18 cellular contexts compared by ENCODE assay signal in genomic region chr14:31283153-31283552, GRCh38.
A peak's percentile ranks its signal among the peaks of the same experiment; 100 is the strongest.
DNase-seq lines count a peak whose midpoint lies in the region; ATAC-seq, FAIRE-seq and TF ChIP-seq lines count a peak whose summit lies in the region.
"Had no signal": no experiment of that assay in that cellular context is flagged by ENCODE, and none has a peak within 500 bp of the region (broad histone marks: within the 10 kb centered on the region; RNA-seq: fewer than 3 reads in every experiment).

No MANE protein-coding gene starts in this region.

- H3K36me3 ChIP-seq in GM12878 (ENCODE audit: control insufficient read depth in 2 of 2, insufficient read depth in 2 of 2, low read length in 1 of 2), result no peaks in the 10 kb centered on the region
- H3K36me3 ChIP-seq: neural progenitor cell, SJCRH30 had no signal

- TF ChIP-seq RAD21 in GM12878 (IDR thresholded peaks at IDR 0.05; ENCODE audit: insufficient read depth, low read depth, low read length), result no peak

- no peak for TF ChIP-seq CTCF in GM12878 (IDR thresholded peaks at IDR 0.05 in 2 of 3, conservative IDR thresholded peaks at IDR 0.05 in 1 of 3; ENCODE audit: control insufficient read depth in 2 of 3, extremely low read depth in 1 of 3, insufficient read depth in 1 of 3, low read depth in 3 of 3, low read length in 3 of 3)

- H3K4me2 ChIP-seq in GM12878 (ENCODE audit: control insufficient read depth, insufficient read depth), result no peak overlapping the region
- H3K4me2 ChIP-seq: neural progenitor cell had no signal

- no peak overlapping the region for H3K27ac ChIP-seq in GM12878 (ENCODE audit: control insufficient read depth, insufficient read depth)
- H3K27ac ChIP-seq: neural progenitor cell, psoas muscle, SJCRH30, VCaP had no signal

- SMC1A ChIA-PET in GM12878 (lab: Charles Lee; ENCODE audit: uncharacterized antibody, unreplicated experiment), result interaction anchor here (1.0 kb wide), 1 partner anchor 43 kb away, joined by 3 read pairs; no protein-coding TSS in a partner anchor

- BruUV-seq in GM12878 (replicated peaks; lab: Mats Ljungman, UMichigan), result no TSS peak

- in situ Hi-C loops in GM12878 (cut with MboI), result no loop called here

- CTCF ChIA-PET in GM12878 (lab: Yijun Ruan, JAX), result interaction anchor here (0.9 to 1.4 kb wide), 3 partner anchors 12 to 77 kb away, joined by 4 to 5 read pairs (median 4); no protein-coding TSS in a partner anchor

- DNase-seq in GM12878 (ENCODE audit: low read depth, low spot score) (no peak), DMS53 (lab: John Stamatoyannopoulos, UW) (no peak)
- no peak for DNase-seq in activated naive CD4-positive, alpha-beta T cell treated with Interleukin-2 at 50 U/mL for 16 hours
- no peak for DNase-seq in activated CD4-positive, alpha-beta T cell treated with anti-CD3 and anti-CD28 coated beads, Interleukin-2, amount 50 U/mL, for 4 hours
- DNase-seq: activated naive CD4-positive, alpha-beta T cell; effector CD4-positive, alpha-beta T cell; GDM1; mucosa of descending colon; NCI-H1694 treated with DMSO at 0.1 percent for 48 hours; psoas muscle; SJCRH30 had no signal

- ATAC-seq in GM18517 (IDR thresholded peaks at IDR 0.05; ENCODE audit: unreplicated experiment) (peak; percentile 16), GM21381 (IDR thresholded peaks at IDR 0.05; ENCODE audit: unreplicated experiment) (peak; percentile 23), HG03135 (IDR thresholded peaks at IDR 0.05; ENCODE audit: unreplicated experiment) (peak; percentile 15), GM12878 (peak; percentile 40), GM18519 (IDR thresholded peaks at IDR 0.05; ENCODE audit: low FRiP score, unreplicated experiment) (no peak)
- ATAC-seq: left lobe of liver, mucosa of descending colon, psoas muscle had no signal

- FAIRE-seq in GM12878 (lab: Jason Lieb, UNC), result no peak

- intact Hi-C loops in GM12878 (cut with micrococcal nuclease; ENCODE audit: unreplicated experiment), result no loop called here

- H2AFZ ChIP-seq in GM12878 (ENCODE audit: control insufficient read depth, low read depth, low read length), result no peak overlapping the region; the same call in 1 of the 2 replicates
- H2AFZ ChIP-seq: neural progenitor cell had no signal

- H3K4me3 ChIP-seq in GM12878, result no peak overlapping the region
- H3K4me3 ChIP-seq: mucosa of descending colon, neural progenitor cell, psoas muscle, SJCRH30 had no signal

- TF ChIP-seq POLR2A in GM12878 (IDR thresholded peaks at IDR 0.05; ENCODE audit: low read depth, low read length), result no peak

- no peaks in the 10 kb centered on the region for H3K27me3 ChIP-seq in GM12878 (replicated peaks in 1 of 2; ENCODE audit: control insufficient read depth in 2 of 2, insufficient read depth in 2 of 2, low read length in 1 of 2)
- H3K27me3 ChIP-seq: neural progenitor cell, SJCRH30 had no signal

- H4K20me1 ChIP-seq in GM12878 (ENCODE audit: control insufficient read depth, insufficient read depth), result no peaks in the 10 kb centered on the region

- H3K9me3 ChIP-seq in GM12878 (replicated peaks; ENCODE audit: control insufficient read depth, insufficient read depth, low read length), result no peaks in the 10 kb centered on the region; the same call in 2 of the 3 replicates

- peaks cover 9% of the 10 kb centered on the region for H3K4me1 ChIP-seq in GM12878 (ENCODE audit: control insufficient read depth, insufficient read depth, low read length)
- H3K4me1 ChIP-seq: neural progenitor cell, psoas muscle, SJCRH30 had no signal

- TF ChIP-seq EP300 in GM12878 (IDR thresholded peaks at IDR 0.05; ENCODE audit: borderline replicate concordance in 1 of 2, control insufficient read depth in 1 of 2, low read depth in 2 of 2, low read length in 2 of 2), result no peak

- POLR2A ChIA-PET in GM12878 (lab: Charles Lee), result interaction anchor here (0.6 kb wide), 2 partner anchors 17 to 18 kb away, joined by 3 read pairs; no protein-coding TSS in a partner anchor

- RAD21 ChIA-PET in GM12878 (lab: Charles Lee; ENCODE audit: unreplicated experiment), result no interaction called here

- 100% methylated on average over 1 of the region's 1 CpG for WGBS in GM12878 (ENCODE audit: insufficient coverage, insufficient replicate concordance, low lambda C conversion rate, missing lambda C conversion rate)

- H3K9ac ChIP-seq in GM12878 (ENCODE audit: control insufficient read depth, insufficient read depth, low read length), result no peak overlapping the region
- H3K9ac ChIP-seq: neural progenitor cell had no signal

- no peaks in the 10 kb centered on the region for H3K79me2 ChIP-seq in GM12878 (ENCODE audit: control insufficient read depth, insufficient read depth, low read length)

TF ChIP-seq in GM12878, 131 proteins besides CTCF, POLR2A, EP300 and RAD21:
- TF ChIP-seq BRCA1 (IDR thresholded peaks at IDR 0.05; ENCODE audit: low read depth, low read length), result no peak
- no peak for TF ChIP-seq NFXL1 (IDR thresholded peaks at IDR 0.05; ENCODE audit: borderline replicate concordance)
- no peak for TF ChIP-seq FOXK2 (IDR thresholded peaks at IDR 0.05)
- TF ChIP-seq, protein P1, sequence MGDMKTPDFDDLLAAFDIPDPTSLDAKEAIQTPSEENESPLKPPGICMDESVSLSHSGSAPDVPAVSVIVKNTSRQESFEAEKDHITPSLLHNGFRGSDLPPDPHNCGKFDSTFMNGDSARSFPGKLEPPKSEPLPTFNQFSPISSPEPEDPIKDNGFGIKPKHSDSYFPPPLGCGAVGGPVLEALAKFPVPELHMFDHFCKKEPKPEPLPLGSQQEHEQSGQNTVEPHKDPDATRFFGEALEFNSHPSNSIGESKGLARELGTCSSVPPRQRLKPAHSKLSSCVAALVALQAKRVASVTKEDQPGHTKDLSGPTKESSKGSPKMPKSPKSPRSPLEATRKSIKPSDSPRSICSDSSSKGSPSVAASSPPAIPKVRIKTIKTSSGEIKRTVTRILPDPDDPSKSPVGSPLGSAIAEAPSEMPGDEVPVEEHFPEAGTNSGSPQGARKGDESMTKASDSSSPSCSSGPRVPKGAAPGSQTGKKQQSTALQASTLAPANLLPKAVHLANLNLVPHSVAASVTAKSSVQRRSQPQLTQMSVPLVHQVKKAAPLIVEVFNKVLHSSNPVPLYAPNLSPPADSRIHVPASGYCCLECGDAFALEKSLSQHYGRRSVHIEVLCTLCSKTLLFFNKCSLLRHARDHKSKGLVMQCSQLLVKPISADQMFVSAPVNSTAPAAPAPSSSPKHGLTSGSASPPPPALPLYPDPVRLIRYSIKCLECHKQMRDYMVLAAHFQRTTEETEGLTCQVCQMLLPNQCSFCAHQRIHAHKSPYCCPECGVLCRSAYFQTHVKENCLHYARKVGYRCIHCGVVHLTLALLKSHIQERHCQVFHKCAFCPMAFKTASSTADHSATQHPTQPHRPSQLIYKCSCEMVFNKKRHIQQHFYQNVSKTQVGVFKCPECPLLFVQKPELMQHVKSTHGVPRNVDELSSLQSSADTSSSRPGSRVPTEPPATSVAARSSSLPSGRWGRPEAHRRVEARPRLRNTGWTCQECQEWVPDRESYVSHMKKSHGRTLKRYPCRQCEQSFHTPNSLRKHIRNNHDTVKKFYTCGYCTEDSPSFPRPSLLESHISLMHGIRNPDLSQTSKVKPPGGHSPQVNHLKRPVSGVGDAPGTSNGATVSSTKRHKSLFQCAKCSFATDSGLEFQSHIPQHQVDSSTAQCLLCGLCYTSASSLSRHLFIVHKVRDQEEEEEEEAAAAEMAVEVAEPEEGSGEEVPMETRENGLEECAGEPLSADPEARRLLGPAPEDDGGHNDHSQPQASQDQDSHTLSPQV (IDR thresholded peaks at IDR 0.05), result no peak
- TF ChIP-seq TCF12 (IDR thresholded peaks at IDR 0.05; ENCODE audit: low read depth, low read length), result no peak
- no peak for TF ChIP-seq MYC (IDR thresholded peaks at IDR 0.05; ENCODE audit: insufficient read depth, insufficient read length, insufficient replicate concordance, low read length, severe bottlenecking)
- TF ChIP-seq HDAC2 (IDR thresholded peaks at IDR 0.05), result no peak
- TF ChIP-seq NKRF (conservative IDR thresholded peaks at IDR 0.05), result no peak
- no peak for TF ChIP-seq LARP7 (IDR thresholded peaks at IDR 0.05)
- no peak for TF ChIP-seq YBX1 (IDR thresholded peaks at IDR 0.05)
- no peak for TF ChIP-seq GABPA (IDR thresholded peaks at IDR 0.05; ENCODE audit: low read depth)
- no peak for TF ChIP-seq ZNF24 (IDR thresholded peaks at IDR 0.05)
- no peak for TF ChIP-seq BHLHE40 (IDR thresholded peaks at IDR 0.05; ENCODE audit: borderline replicate concordance in 1 of 2, low read depth in 2 of 2, low read length in 1 of 2)
